In the genomic region with DNA sequence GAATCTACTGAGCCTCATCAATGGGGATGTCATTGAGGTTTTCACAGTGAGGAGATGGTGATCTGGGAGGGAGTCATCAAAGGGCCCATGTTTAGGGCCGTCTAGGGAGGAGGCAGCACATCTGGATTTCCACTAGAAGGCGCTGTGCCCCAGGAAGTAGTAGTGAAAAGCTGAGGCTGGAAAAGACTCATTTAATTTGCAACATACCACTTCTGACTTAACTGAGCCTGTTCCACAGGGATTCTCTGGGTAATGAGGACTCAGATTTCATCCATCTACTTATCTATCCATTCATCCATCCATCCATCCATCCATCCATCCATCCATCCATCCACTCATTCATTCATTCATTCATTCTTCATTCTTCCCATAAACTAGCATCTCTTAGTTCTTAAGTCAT, we compare ENCODE assay signal across 7 cellular contexts. TPM values are rescaled to one million over a fixed set of nuclear protein-coding genes. Genes with fewer than 3 reads are reported as not detected.
A peak's percentile ranks its signal among the peaks of the same experiment; 100 is the strongest.
DNase-seq lines count a peak whose midpoint lies in the region; ATAC-seq lines count a peak whose summit lies in the region.

No MANE protein-coding gene starts in this region.

- DNase-seq in G401 (ENCODE audit: low spot score) (peak; percentile 43), KBM-7 (peak; percentile 71), RPMI7951 (ENCODE audit: low read depth) (peak; percentile 67), right cardiac atrium (peak in 2 of 3 donors; percentile 49 to 69), aorta (no peak)
- DNase-seq in stimulated activated CD4-positive, alpha-beta T cell treated with anti-CD3 and anti-CD28 coated beads, Interleukin-12 subunit alpha, Interleukin-12 subunit beta, amount 100 ng/mL, for 4 hours: peak; percentile 50

- H3K36me3 Mint-ChIP-seq in activated naive CD4-positive, alpha-beta T cell treated with anti-CD3 and anti-CD28 coated beads, Interleukin-2, amount 50 U/mL, for 24 hours: no peaks in the 10 kb centered on the region

- no peak overlapping the region for H3K4me3 ChIP-seq in right cardiac atrium (ENCODE audit: low read length)
- no peak overlapping the region for H3K4me3 ChIP-seq in aorta (ENCODE audit: low read length in 2 of 2)

- intact Hi-C loops in right cardiac atrium (cut with DNase I) (loop anchor here in 2 of 4 donors (10.0 kb wide), 2 partner anchors 60 to 170 kb away; partner anchors contain the start of gene GATM (in 1 of the 2)), aorta (cut with DNase I) (loop anchor here in 1 of 2 donors (5.0 to 10.0 kb wide), 2 partner anchors 197 to 430 kb away; partner anchors contain the start of gene SQOR)

- H3K4me1 ChIP-seq in right cardiac atrium (ENCODE audit: control insufficient read depth, insufficient read depth, low read length): peaks cover 2% of the 10 kb centered on the region
- H3K4me1 ChIP-seq in aorta (ENCODE audit: control insufficient read depth in 1 of 2, insufficient read depth in 2 of 2, low read length in 2 of 2): no peaks in the 10 kb centered on the region

- in situ Hi-C loops in G401 (cut with HindIII; ENCODE audit: low sequenced_read_pairs) (loop anchor here (10.0 kb wide), 1 partner anchor 190 kb away; no protein-coding TSS in a partner anchor), KBM-7 (cut with MboI; ENCODE audit: low pct_unique_long_range_greater_than_20kb, low sequenced_read_pairs) (no loop called here)

- peak overlapping the region; percentile 27 for H3K27ac Mint-ChIP-seq in activated naive CD4-positive, alpha-beta T cell treated with anti-CD3 and anti-CD28 coated beads, Interleukin-2, amount 50 U/mL, for 24 hours

- H3K36me3 ChIP-seq in aorta (ENCODE audit: control insufficient read depth in 1 of 2, insufficient read depth in 2 of 2, low read length in 1 of 2): no peaks in the 10 kb centered on the region

- peaks cover 4% of the 10 kb centered on the region for H3K4me1 Mint-ChIP-seq in activated naive CD4-positive, alpha-beta T cell treated with anti-CD3 and anti-CD28 coated beads, Interleukin-2, amount 50 U/mL, for 24 hours

- no peaks in the 10 kb centered on the region for H3K27me3 ChIP-seq in right cardiac atrium (ENCODE audit: control insufficient read depth, insufficient read depth)
- no peaks in the 10 kb centered on the region for H3K27me3 ChIP-seq in aorta (ENCODE audit: control insufficient read depth in 1 of 2, insufficient read depth in 2 of 2, low read length in 1 of 2)

- under 1% methylated on average over 2 of the region's 2 CpGs for WGBS in right cardiac atrium
- WGBS in aorta, 2 donors: 3 to 9% methylated on average over 2 of the region's 2 CpGs

- no peak overlapping the region for H3K4me3 Mint-ChIP-seq in activated naive CD4-positive, alpha-beta T cell treated with anti-CD3 and anti-CD28 coated beads, Interleukin-2, amount 50 U/mL, for 24 hours

- H3K27ac ChIP-seq in right cardiac atrium (ENCODE audit: low read length) (no peak overlapping the region), aorta (ENCODE audit: low read depth in 1 of 2, low read length in 2 of 2) (no peak overlapping the region)

- H3K9me3 ChIP-seq in right cardiac atrium (ENCODE audit: control insufficient read depth, low read length) (no peaks in the 10 kb centered on the region), aorta (ENCODE audit: control insufficient read depth, low read length) (no peaks in the 10 kb centered on the region)

- H3K9me3 Mint-ChIP-seq in activated naive CD4-positive, alpha-beta T cell treated with anti-CD3 and anti-CD28 coated beads, Interleukin-2, amount 50 U/mL, for 24 hours: no peaks in the 10 kb centered on the region

- H3K27me3 Mint-ChIP-seq in activated naive CD4-positive, alpha-beta T cell treated with anti-CD3 and anti-CD28 coated beads, Interleukin-2, amount 50 U/mL, for 24 hours: peaks cover 4% of the 10 kb centered on the region

- ATAC-seq in right cardiac atrium: no peak
- ATAC-seq in aorta (ENCODE audit: low FRiP score): no peak

RNA-seq across cellular contexts. Expression of gene SHF, which starts 17.4 kb away (rescaled TPM):
- 7.8 and 10.7 TPM in 2 replicates for total RNA-seq in G401 (2014; rRNA removed; shearing (Covaris generic))
- total RNA-seq in RPMI7951 (2014; rRNA removed; shearing (Covaris generic)): 2.3 and 4.4 TPM in 2 replicates
- 10 to 100 TPM in 2 of 4 donors, 1 to 10 TPM in 2; 8.1 to 13.2 (median 10.6) TPM for total RNA-seq in right cardiac atrium
- 8.8 TPM for polyA plus RNA-seq in right cardiac atrium
- total RNA-seq in aorta: 10 to 100 TPM; 13.8 to 19.0 TPM
- 10 to 100 TPM in 1 of 2 donors, 1 to 10 TPM in 1; 4.3 to 12.7 TPM for polyA plus RNA-seq in aorta

RNA-seq across cellular contexts. Expression of gene SLC28A2, which starts 46.8 kb away (rescaled TPM):
- total RNA-seq in G401 (2014; rRNA removed; shearing (Covaris generic)): not detected in 2 replicates
- not detected in 2 replicates for total RNA-seq in RPMI7951 (2014; rRNA removed; shearing (Covaris generic))
- not detected for total RNA-seq in right cardiac atrium
- polyA plus RNA-seq in right cardiac atrium: not detected
- not detected for total RNA-seq in aorta
- polyA plus RNA-seq in aorta: 1 to 10 TPM in 1 of 2 donors, not detected in 1; 2.0 TPM

Comparison
In these comparisons a context has a peak if more than half of its experiments do, and no peak if none do; other contexts are left out.
1. DNase-seq: peak in G401 (single experiment), KBM-7 (single experiment), RPMI7951 (single experiment), right cardiac atrium (2 of 3) and stimulated activated CD4-positive, alpha-beta T cell treated with anti-CD3 and anti-CD28 coated beads, Interleukin-12 subunit alpha, Interleukin-12 subunit beta, amount 100 ng/mL, for 4 hours (single experiment); none in aorta (0 of 2).